ENCODE assay signal across 22 cellular contexts in genomic region chr10:16794005-16794404, GRCh38.
"Had no signal": no experiment of that assay in that cellular context is flagged by ENCODE, and none has a peak within 500 bp of the region (broad histone marks: within the 10 kb centered on the region; RNA-seq: fewer than 3 reads in every experiment).

No MANE protein-coding gene starts in this region.

- H3K9me3 Mint-ChIP-seq: activated CD8-positive, alpha-beta T cell treated with anti-CD3 and anti-CD28 coated beads for 36 hours; activated naive CD4-positive, alpha-beta T cell treated with anti-CD3 and anti-CD28 coated beads for 36 hours; activated naive CD4-positive, alpha-beta T cell treated with anti-CD3 and anti-CD28 coated beads, Interleukin-2, amount 50 U/mL, for 24 hours; activated T-cell treated with anti-CD3 and anti-CD28 coated beads, Interleukin-2, amount 50 U/mL, for 4 hours; activated T-helper 2 cell treated with anti-CD3 and anti-CD28 coated beads, Interferon-gamma antibody, Interleukin-2, Interleukin-4, amounts not matched to agents 10 μg/mL and 5 μg/mL and 100 μg/mL, durations not matched to agents 14 hours and 24 hours and 36 hours; central memory CD8-positive, alpha-beta T cell had no signal

- ATAC-seq: activated CD4-positive, CD25-positive, alpha-beta regulatory T cell treated with anti-CD3 and anti-CD28 coated beads, Interleukin-2, amount 50 U/mL, for 24 hours; activated CD8-positive, alpha-beta T cell treated with anti-CD3 and anti-CD28 coated beads for 36 hours; activated T-cell treated with anti-CD3 and anti-CD28 coated beads, Interleukin-2, amount 50 U/mL, for 4 hours had no signal

- H3K4me1 ChIP-seq: esophagus squamous epithelium had no signal

- H3K27ac Mint-ChIP-seq: activated CD8-positive, alpha-beta T cell treated with anti-CD3 and anti-CD28 coated beads for 36 hours; activated naive CD4-positive, alpha-beta T cell treated with anti-CD3 and anti-CD28 coated beads for 36 hours; activated T-helper 2 cell treated with anti-CD3 and anti-CD28 coated beads, Interferon-gamma antibody, Interleukin-2, Interleukin-4, amounts not matched to agents 10 μg/mL and 5 μg/mL and 100 μg/mL, durations not matched to agents 14 hours and 24 hours and 36 hours had no signal

- H3K4me3 ChIP-seq: esophagus squamous epithelium had no signal

- DNase-seq: activated CD4-positive, alpha-beta T cell treated with anti-CD3 and anti-CD28 coated beads for 48 hours; activated CD4-positive, alpha-beta T cell treated with anti-CD3 and anti-CD28 coated beads, Interleukin-2, amount 50 U/mL, for 1 hour; activated CD4-positive, alpha-beta T cell treated with anti-CD3 and anti-CD28 coated beads, Interleukin-2, amount 50 U/mL, for 48 hours; activated CD8-positive, alpha-beta memory T cell treated with anti-CD3 and anti-CD28 coated beads for 24 hours; activated CD8-positive, alpha-beta T cell treated with anti-CD3 and anti-CD28 coated beads for 36 hours; activated effector memory CD4-positive, alpha-beta T cell treated with anti-CD3 and anti-CD28 coated beads, Interleukin-2, amount 50 U/mL, for 16 hours; activated naive CD4-positive, alpha-beta T cell treated with anti-CD3 and anti-CD28 coated beads for 36 hours; activated T-cell treated with anti-CD3 and anti-CD28 coated beads, Interleukin-2, amount 50 U/mL, for 4 hours; amniotic stem cell; anterior cingulate cortex; brain microvascular endothelial cell; effector CD8-positive, alpha-beta T cell; esophagus squamous epithelium; foreskin melanocyte; head of caudate nucleus; T-helper 1 cell; T-helper 2 cell had no signal

- H3K36me3 ChIP-seq: brain microvascular endothelial cell, esophagus squamous epithelium had no signal

- H3K27ac ChIP-seq: brain microvascular endothelial cell, epithelial cell of prostate, esophagus squamous epithelium had no signal

- H3K9me3 ChIP-seq: esophagus squamous epithelium had no signal

- H3K27me3 Mint-ChIP-seq: activated CD8-positive, alpha-beta T cell treated with anti-CD3 and anti-CD28 coated beads for 36 hours; activated naive CD4-positive, alpha-beta T cell treated with anti-CD3 and anti-CD28 coated beads, Interleukin-2, amount 50 U/mL, for 24 hours; central memory CD8-positive, alpha-beta T cell had no signal

- H3K4me3 Mint-ChIP-seq: activated CD8-positive, alpha-beta T cell treated with anti-CD3 and anti-CD28 coated beads for 36 hours; activated naive CD4-positive, alpha-beta T cell treated with anti-CD3 and anti-CD28 coated beads for 36 hours; activated naive CD4-positive, alpha-beta T cell treated with anti-CD3 and anti-CD28 coated beads, Interleukin-2, amount 50 U/mL, for 24 hours; activated T-cell treated with anti-CD3 and anti-CD28 coated beads, Interleukin-2, amount 50 U/mL, for 4 hours; central memory CD8-positive, alpha-beta T cell had no signal

- H3K27me3 ChIP-seq: brain microvascular endothelial cell, esophagus squamous epithelium had no signal
